ENCODE assay signal across 10 cellular contexts in genomic region chr15:56249080-56249479, GRCh38. TPM values are rescaled to one million over a fixed set of nuclear protein-coding genes. Genes with fewer than 3 reads are reported as not detected.
A peak's percentile ranks its signal among the peaks of the same experiment; 100 is the strongest.
DNase-seq lines count a peak whose midpoint lies in the region; ATAC-seq, FAIRE-seq and TF ChIP-seq lines count a peak whose summit lies in the region.
"Had no signal": no experiment of that assay in that cellular context is flagged by ENCODE, and none has a peak within 500 bp of the region (broad histone marks: within the 10 kb centered on the region; RNA-seq: fewer than 3 reads in every experiment).

No MANE protein-coding gene starts in this region.

- BruUV-seq in GM12878 (replicated peaks; lab: Mats Ljungman, UMichigan): no TSS peak

- H3K9ac ChIP-seq in GM12878 (ENCODE audit: control insufficient read depth, insufficient read depth, low read length): no peak overlapping the region

- H2AFZ ChIP-seq in GM12878 (ENCODE audit: control insufficient read depth, low read depth, low read length): no peak overlapping the region

- no peak for ATAC-seq in GM12878

- H3K27me3 Mint-ChIP-seq in osteocyte (ENCODE audit: unreplicated experiment): peaks cover 26% of the 10 kb centered on the region
- H3K27me3 Mint-ChIP-seq: B cell had no signal

- no peaks in the 10 kb centered on the region for H4K20me1 ChIP-seq in GM12878 (ENCODE audit: control insufficient read depth, insufficient read depth)

- H3K36me3 Mint-ChIP-seq in osteocyte (ENCODE audit: unreplicated experiment): no peaks in the 10 kb centered on the region

- no peak overlapping the region for H3K4me3 ChIP-seq in GM12878

- no peak overlapping the region for H3K4me3 Mint-ChIP-seq in osteocyte (ENCODE audit: unreplicated experiment)
- H3K4me3 Mint-ChIP-seq: B cell had no signal

- H3K4me1 ChIP-seq in GM12878 (ENCODE audit: control insufficient read depth, insufficient read depth, low read length): peaks cover 7% of the 10 kb centered on the region

- no peak for FAIRE-seq in GM12878 (lab: Jason Lieb, UNC)

- SMC1A ChIA-PET in GM12878 (lab: Charles Lee; ENCODE audit: uncharacterized antibody, unreplicated experiment): interaction anchor here (0.6 to 2.3 kb wide), 6 partner anchors 26 to 404 kb away, joined by 3 to 29 read pairs (median 3); no protein-coding TSS in a partner anchor

- in situ Hi-C loops in GM12878 (cut with MboI): loop anchor here (5.0 kb wide), 2 partner anchors 118 to 183 kb away; partner anchors contain the start of gene TEX9

- intact Hi-C loops in GM12878 (cut with micrococcal nuclease; ENCODE audit: unreplicated experiment): loop anchor here (10.0 kb wide), 2 partner anchors 144 to 254 kb away; partner anchors contain the start of gene NEDD4

- no peaks in the 10 kb centered on the region for H3K27me3 ChIP-seq in GM12878 (replicated peaks in 1 of 2; ENCODE audit: control insufficient read depth in 2 of 2, insufficient read depth in 2 of 2, low read length in 1 of 2)

- CTCF ChIA-PET in GM12878 (lab: Yijun Ruan, JAX): interaction anchor here (0.7 to 5.5 kb wide), 11 partner anchors 11 to 185 kb away, joined by 3 to 123 read pairs (median 3); no protein-coding TSS in a partner anchor

- no peak overlapping the region for H3K27ac Mint-ChIP-seq in osteocyte (ENCODE audit: unreplicated experiment)
- H3K27ac Mint-ChIP-seq: B cell had no signal

- H3K79me2 ChIP-seq in GM12878 (ENCODE audit: control insufficient read depth, insufficient read depth, low read length): peaks cover 9% of the 10 kb centered on the region

- H3K27ac ChIP-seq in GM12878 (ENCODE audit: control insufficient read depth, insufficient read depth): no peak overlapping the region
- H3K27ac ChIP-seq: epithelial cell of prostate had no signal

- DNase-seq in NCI-H1436 (lab: John Stamatoyannopoulos, UW) (peak; percentile 34), NCI-H1436 treated with DMSO at 0.1 percent for 48 hours (lab: John Stamatoyannopoulos, UW) (no peak), NCI-H146 (lab: John Stamatoyannopoulos, UW) (peak; percentile 53), GM12878 (ENCODE audit: low read depth, low spot score) (no peak), osteocyte (ENCODE audit: extremely low spot score, unreplicated experiment) (no peak), OCI-M2 (lab: John Stamatoyannopoulos, UW; ENCODE audit: unreplicated experiment) (no peak)
- DNase-seq in stimulated activated CD4-positive, alpha-beta T cell treated with anti-CD3 and anti-CD28 coated beads, Interleukin-1b, Interleukin-23, amount 100 ng/mL, for 48 hours: no peak
- DNase-seq in stimulated activated naive CD4-positive, alpha-beta T cell (lab: John Stamatoyannopoulos, UW): no peak

- no peaks in the 10 kb centered on the region for H3K36me3 ChIP-seq in GM12878 (ENCODE audit: control insufficient read depth in 2 of 2, insufficient read depth in 2 of 2, low read length in 1 of 2)

- H3K9me3 Mint-ChIP-seq in osteocyte (ENCODE audit: unreplicated experiment): no peaks in the 10 kb centered on the region

- TF ChIP-seq CTCF in GM12878 (IDR thresholded peaks at IDR 0.05 in 2 of 3, conservative IDR thresholded peaks at IDR 0.05 in 1 of 3; ENCODE audit: control insufficient read depth in 2 of 3, extremely low read depth in 1 of 3, insufficient read depth in 1 of 3, low read depth in 3 of 3, low read length in 3 of 3): peak; percentile 47 to 63 (median 48)
- TF ChIP-seq CTCF in osteocyte (IDR thresholded peaks at IDR 0.05): peak; percentile 38

- H3K4me2 ChIP-seq in GM12878 (ENCODE audit: control insufficient read depth, insufficient read depth): no peak overlapping the region

- POLR2A ChIA-PET in GM12878 (lab: Charles Lee): no interaction called here

- RAD21 ChIA-PET in GM12878 (lab: Charles Lee; ENCODE audit: unreplicated experiment): interaction anchor here (1.2 to 3.1 kb wide), 4 partner anchors 11 to 184 kb away, joined by 4 to 16 read pairs (median 10); no protein-coding TSS in a partner anchor

- H3K9me3 ChIP-seq in GM12878 (replicated peaks; ENCODE audit: control insufficient read depth, insufficient read depth, low read length): no peaks in the 10 kb centered on the region

- peaks cover 19% of the 10 kb centered on the region for H3K4me1 Mint-ChIP-seq in osteocyte (ENCODE audit: unreplicated experiment)

- no peak for TF ChIP-seq EP300 in GM12878 (IDR thresholded peaks at IDR 0.05; ENCODE audit: borderline replicate concordance in 1 of 2, control insufficient read depth in 1 of 2, low read depth in 2 of 2, low read length in 2 of 2)

- peak; percentile 84 for TF ChIP-seq RAD21 in GM12878 (IDR thresholded peaks at IDR 0.05; ENCODE audit: insufficient read depth, low read depth, low read length)

- TF ChIP-seq POLR2A in GM12878 (IDR thresholded peaks at IDR 0.05; ENCODE audit: low read depth, low read length): no peak

TF ChIP-seq in GM12878, 131 proteins besides CTCF, POLR2A, EP300 and RAD21:
- TF ChIP-seq ATF2 (IDR thresholded peaks at IDR 0.05; ENCODE audit: low read length) (no peak), RFX5 (IDR thresholded peaks at IDR 0.05; ENCODE audit: low read depth, low read length) (peak; percentile 74), SMC3 (IDR thresholded peaks at IDR 0.05; ENCODE audit: borderline replicate concordance, low read length) (peak; percentile 80; the same call in 1 of the 2 replicates), SP1 (IDR thresholded peaks at IDR 0.05; ENCODE audit: low read depth, low read length) (no peak), ZBTB4 (CRISPR knock-in tag; IDR thresholded peaks at IDR 0.05) (no peak), PBX3 (IDR thresholded peaks at IDR 0.05; ENCODE audit: insufficient replicate concordance, low read depth, low read length) (no peak)

RNA-seq across cellular contexts. Expression of gene RFX7, which starts 5.4 kb away (rescaled TPM):
- 33.7 and 34.2 TPM in 2 replicates for total RNA-seq in GM12878 (2013; cell fraction: nucleolus; rRNA removed)
- total RNA-seq in GM12878 (2014; rRNA removed) (11.3 and 12.0 TPM in 2 replicates), GM12878 (2014; rRNA removed; fragmentation: Illumina TruSeq; extraction: Trizol) (10.6 and 11.2 TPM in 2 replicates), GM12878 (2021) (26.5 and 31.4 TPM in 2 replicates), osteocyte (20.2 and 21.3 TPM in 2 replicates)
- polyA plus RNA-seq in GM12878 (2011; ENCODE audit: low read depth): 6.1 TPM
- polyA plus RNA-seq in GM12878 (2011; rRNA removed) (11.0 and 13.0 TPM in 2 replicates), GM12878 (2014; fragmentation: Illumina TruSeq; extraction: Trizol) (24.6 and 27.0 TPM in 2 replicates), GM12878 (2014; fragmentation: Nextera tagmentation; extraction: Ambion mirVana) (1 to 10 TPM; 3.2 to 4.0 TPM), GM12878 (2014; rRNA removed) (10.1 and 11.8 TPM in 2 replicates), GM12878 (2016; fragmentation: Nextera tagmentation; extraction: Ambion mirVana) (1 to 10 TPM; 7.6 to 8.5 TPM)
- polyA plus RNA-seq in GM12878 (2011; cell fraction: cytosol; rRNA removed): 10.1 and 13.2 TPM in 2 replicates
- 15.2 and 15.7 TPM in 2 replicates for polyA plus RNA-seq in GM12878 (2011; cell fraction: nucleus; rRNA removed)
- 6.4 and 8.5 TPM in 2 replicates for polyA plus RNA-seq in GM12878 (2012)
- 37.4 and 45.0 TPM in 2 replicates for polyA minus RNA-seq in GM12878 (2011; rRNA and poly(A)+ RNA removed)
- 13.4 and 17.7 TPM in 2 replicates for polyA minus RNA-seq in GM12878 (2011; cell fraction: cytosol; rRNA and poly(A)+ RNA removed)
- 8.0 and 11.8 TPM in 2 replicates for polyA minus RNA-seq in GM12878 (2011; cell fraction: nucleus; rRNA and poly(A)+ RNA removed)

Comparison
In these comparisons a context has a peak if more than half of its experiments do, and no peak if none do; other contexts are left out.
1. DNase-seq: peak in NCI-H1436 (single experiment) and NCI-H146 (single experiment); none in NCI-H1436 treated with DMSO at 0.1 percent for 48 hours (single experiment), GM12878 (single experiment), osteocyte (single experiment), OCI-M2 (single experiment), stimulated activated CD4-positive, alpha-beta T cell treated with anti-CD3 and anti-CD28 coated beads, Interleukin-1b, Interleukin-23, amount 100 ng/mL, for 48 hours (single experiment) and stimulated activated naive CD4-positive, alpha-beta T cell (0 of 6).